15 cellular contexts compared by ENCODE assay signal in the genomic region with DNA sequence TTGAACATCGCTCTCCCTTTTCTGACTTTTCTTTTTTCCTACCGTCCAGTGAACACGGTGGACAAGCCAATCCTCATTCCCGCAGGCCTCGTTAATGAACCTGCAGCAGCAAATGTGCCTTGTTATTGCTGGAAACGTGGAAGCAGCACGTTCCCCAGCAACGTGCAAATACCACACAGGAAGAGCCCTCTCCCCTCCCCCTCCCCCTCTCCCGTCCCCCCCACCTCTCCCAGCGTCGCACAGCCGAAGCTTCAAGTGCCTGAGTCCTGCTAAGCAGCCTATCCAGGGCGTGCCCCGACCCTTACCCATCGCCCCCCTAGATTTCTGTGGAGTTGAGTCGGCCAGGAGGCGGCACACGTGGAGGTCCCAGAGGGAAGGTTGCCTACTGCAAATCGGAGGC.
"Had no signal": no experiment of that assay in that cellular context is flagged by ENCODE, and none has a peak within 500 bp of the region (broad histone marks: within the 10 kb centered on the region; RNA-seq: fewer than 3 reads in every experiment).

No MANE protein-coding gene starts in this region.

- H3K9me3 ChIP-seq: adrenal gland, suprapubic skin, upper lobe of left lung had no signal

- H3K27ac ChIP-seq: adrenal gland, suprapubic skin, upper lobe of left lung had no signal

- H3K27me3 ChIP-seq: suprapubic skin, upper lobe of left lung had no signal

- H3K4me1 ChIP-seq: adrenal gland, upper lobe of left lung had no signal

- H3K36me3 ChIP-seq: adrenal gland, suprapubic skin, upper lobe of left lung had no signal

- H3K4me3 ChIP-seq: adrenal gland, suprapubic skin, upper lobe of left lung had no signal

- DNase-seq: activated CD4-positive, alpha-beta memory T cell treated with anti-CD3 and anti-CD28 coated beads, Interleukin-2, amount 10 ng/mL, durations not matched to agents 7 days and 5 days; activated effector memory CD4-positive, alpha-beta T cell treated with anti-CD3 and anti-CD28 coated beads, Interleukin-2, amount 50 U/mL, for 16 hours; activated T-cell treated with anti-CD3 and anti-CD28 coated beads, Interleukin-2, amount 50 U/mL, for 4 hours; adrenal gland; kidney glomerular epithelial cell; mesenchymal stem cell; natural killer cell; nucleus accumbens; right cardiac atrium; small intestine; stimulated activated CD4-positive, alpha-beta T cell treated with anti-CD3 and anti-CD28 coated beads, Interleukin-4, amount 100 ng/mL, for 4 hours; stimulated activated CD8-positive, alpha-beta memory T cell treated with anti-CD3 and anti-CD28 coated beads, Interleukin-4, amount 100 ng/mL, for 48 hours; stimulated activated naive CD8-positive, alpha-beta T cell treated with anti-CD3 and anti-CD28 coated beads, Interleukin-15, Interleukin-2, amounts not matched to agents 100 U/mL and 50 U/mL, for 24 hours; upper lobe of left lung had no signal
